In genomic region chr14:83287300-83287699, GRCh38 we compare ENCODE assay signal across 35 cellular contexts.
"Had no signal": no experiment of that assay in that cellular context is flagged by ENCODE, and none has a peak within 500 bp of the region (broad histone marks: within the 10 kb centered on the region; RNA-seq: fewer than 3 reads in every experiment).

No MANE protein-coding gene starts in this region.

- H3K9me3 ChIP-seq: adrenal gland had no signal

- H3K4me1 ChIP-seq: adrenal gland had no signal

- H3K4me3 Mint-ChIP-seq: activated B cell treated with CpG ODN at 0.5 μM for 24 hours; activated CD4-positive, alpha-beta memory T cell treated with anti-CD3 and anti-CD28 coated beads for 36 hours; activated CD4-positive, alpha-beta T cell treated with anti-CD3 and anti-CD28 coated beads, Interleukin-2, amount 10 ng/mL, durations not matched to agents 24 days and 14 days; activated CD8-positive, alpha-beta T cell treated with anti-CD3 and anti-CD28 coated beads for 36 hours; activated naive CD4-positive, alpha-beta T cell treated with anti-CD3 and anti-CD28 coated beads for 36 hours; activated naive CD8-positive, alpha-beta T cell treated with anti-CD3 and anti-CD28 coated beads for 36 hours; activated T-cell treated with anti-CD3 and anti-CD28 coated beads, Interleukin-2, amount 50 U/mL, for 4 hours; activated T-cell treated with anti-CD3 and anti-CD28 coated beads, Interleukin-2, amount 50 U/mL, for 72 hours; activated T-helper 1 cell treated with anti-CD3 and anti-CD28 coated beads, Interleukin-12 subunit alpha, Interleukin-12 subunit beta, Interleukin-2, Interleukin-4 antibody, amounts not matched to agents 30 ng/mL and 10 ng/mL and 1 ng/mL, durations not matched to agents 14 hours and 24 hours and 36 hours; activated T-helper 17 cell treated with anti-CD3 and anti-CD28 coated beads, Interleukin-2, amount 50 U/mL, for 72 hours; brain; central memory CD8-positive, alpha-beta T cell; T-helper 1 cell treated with Interleukin-12 subunit alpha and Interleukin-12 subunit beta and Interleukin-4 antibody, amounts not matched to agents 30 μg/mL and 1 μg/mL, for 36 hours; T-helper 2 cell treated with Interferon-gamma antibody and Interleukin-4, amounts not matched to agents 5 μg/mL and 100 μg/mL, for 36 hours had no signal

- H3K27ac Mint-ChIP-seq: activated B cell treated with CpG ODN at 0.5 μM for 24 hours; activated CD4-positive, alpha-beta memory T cell treated with anti-CD3 and anti-CD28 coated beads for 36 hours; activated CD4-positive, alpha-beta T cell treated with anti-CD3 and anti-CD28 coated beads, Interleukin-2, amount 10 ng/mL, durations not matched to agents 24 days and 14 days; activated CD8-positive, alpha-beta T cell treated with anti-CD3 and anti-CD28 coated beads for 36 hours; activated naive CD4-positive, alpha-beta T cell treated with anti-CD3 and anti-CD28 coated beads for 36 hours; activated naive CD4-positive, alpha-beta T cell treated with anti-CD3 and anti-CD28 coated beads, Interleukin-2, amount 50 U/mL, for 72 hours; activated naive CD8-positive, alpha-beta T cell treated with anti-CD3 and anti-CD28 coated beads for 36 hours; activated T-cell treated with anti-CD3 and anti-CD28 coated beads, Interleukin-2, amount 50 U/mL, for 72 hours; activated T-helper 1 cell treated with anti-CD3 and anti-CD28 coated beads, Interleukin-12 subunit alpha, Interleukin-12 subunit beta, Interleukin-2, Interleukin-4 antibody, amounts not matched to agents 30 ng/mL and 10 ng/mL and 1 ng/mL, durations not matched to agents 14 hours and 24 hours and 36 hours; activated T-helper 17 cell treated with anti-CD3 and anti-CD28 coated beads, Interleukin-2, amount 50 U/mL, for 72 hours; brain; T-helper 1 cell treated with Interleukin-12 subunit alpha and Interleukin-12 subunit beta and Interleukin-4 antibody, amounts not matched to agents 30 μg/mL and 1 μg/mL, for 36 hours; T-helper 2 cell treated with Interferon-gamma antibody and Interleukin-4, amounts not matched to agents 5 μg/mL and 100 μg/mL, for 36 hours had no signal

- H3K27me3 Mint-ChIP-seq: activated B cell treated with CpG ODN at 0.5 μM for 24 hours; activated CD4-positive, alpha-beta memory T cell treated with anti-CD3 and anti-CD28 coated beads for 36 hours; activated CD4-positive, alpha-beta T cell treated with anti-CD3 and anti-CD28 coated beads, Interleukin-2, amount 10 ng/mL, durations not matched to agents 24 days and 14 days; activated CD8-positive, alpha-beta T cell treated with anti-CD3 and anti-CD28 coated beads for 36 hours; activated naive CD8-positive, alpha-beta T cell treated with anti-CD3 and anti-CD28 coated beads for 36 hours; activated T-helper 17 cell treated with anti-CD3 and anti-CD28 coated beads, Interleukin-2, amount 50 U/mL, for 72 hours; central memory CD8-positive, alpha-beta T cell had no signal

- H3K9me3 Mint-ChIP-seq: activated CD4-positive, alpha-beta T cell treated with anti-CD3 and anti-CD28 coated beads, Interleukin-2, amount 10 ng/mL, durations not matched to agents 24 days and 14 days; brain had no signal

- H3K27me3 ChIP-seq: adrenal gland, cardiac muscle cell had no signal

- H3K4me3 ChIP-seq: adrenal gland, cardiac muscle cell had no signal

- H3K36me3 ChIP-seq: adrenal gland, cardiac muscle cell had no signal

- ATAC-seq: activated CD8-positive, alpha-beta T cell treated with anti-CD3 and anti-CD28 coated beads for 36 hours; activated naive CD4-positive, alpha-beta T cell treated with anti-CD3 and anti-CD28 coated beads, Interleukin-2, amount 50 U/mL, for 72 hours; activated T-cell treated with anti-CD3 and anti-CD28 coated beads, Interleukin-2, amount 50 U/mL, for 4 hours; activated T-cell treated with anti-CD3 and anti-CD28 coated beads, Interleukin-2, amount 50 U/mL, for 72 hours; activated T-helper 17 cell treated with anti-CD3 and anti-CD28 coated beads, Interleukin-2, amount 50 U/mL, for 72 hours had no signal

- H3K4me1 Mint-ChIP-seq: activated B cell treated with CpG ODN at 0.5 μM for 24 hours; activated CD4-positive, alpha-beta T cell treated with anti-CD3 and anti-CD28 coated beads, Interleukin-2, amount 10 ng/mL, durations not matched to agents 24 days and 14 days; activated naive CD8-positive, alpha-beta T cell treated with anti-CD3 and anti-CD28 coated beads for 36 hours; activated T-helper 17 cell treated with anti-CD3 and anti-CD28 coated beads, Interleukin-2, amount 50 U/mL, for 72 hours; central memory CD8-positive, alpha-beta T cell had no signal

- H3K27ac ChIP-seq: adrenal gland, cardiac muscle cell, VCaP had no signal

- H3K36me3 Mint-ChIP-seq: activated CD4-positive, alpha-beta memory T cell treated with anti-CD3 and anti-CD28 coated beads for 36 hours; activated naive CD8-positive, alpha-beta T cell treated with anti-CD3 and anti-CD28 coated beads for 36 hours; brain had no signal

- DNase-seq: activated B cell treated with CpG ODN at 0.5 μM for 24 hours; activated CD4-positive, alpha-beta memory T cell treated with anti-CD3 and anti-CD28 coated beads for 36 hours; activated CD4-positive, alpha-beta T cell treated with anti-CD3 and anti-CD28 coated beads for 4 hours; activated CD4-positive, alpha-beta T cell treated with anti-CD3 and anti-CD28 coated beads, Interleukin-2, amount 10 ng/mL, durations not matched to agents 24 days and 14 days; activated CD4-positive, alpha-beta T cell treated with anti-CD3 and anti-CD28 coated beads, Interleukin-2, amount 50 U/mL, for 1 hour; activated CD4-positive, alpha-beta T cell treated with anti-CD3 and anti-CD28 coated beads, Interleukin-2, amount 50 U/mL, for 4 hours; activated CD4-positive, CD25-positive, alpha-beta regulatory T cell treated with anti-CD3 and anti-CD28 coated beads, Interleukin-2, amount 50 U/mL, for 72 hours; activated CD8-positive, alpha-beta memory T cell treated with anti-CD3 and anti-CD28 coated beads, Interleukin-2, amount 50 U/mL, for 4 hours; activated CD8-positive, alpha-beta T cell treated with anti-CD3 and anti-CD28 coated beads for 36 hours; activated effector memory CD4-positive, alpha-beta T cell treated with anti-CD3 and anti-CD28 coated beads, Interleukin-2, amount 50 U/mL, for 16 hours; activated gamma-delta T cell treated with Interleukin-2 at 50 U/mL for 16 hours; activated naive CD4-positive, alpha-beta T cell; activated naive CD4-positive, alpha-beta T cell treated with anti-CD3 and anti-CD28 coated beads for 36 hours; activated naive CD4-positive, alpha-beta T cell treated with anti-CD3 and anti-CD28 coated beads, Interleukin-2, amount 50 U/mL, for 16 hours; activated naive CD8-positive, alpha-beta T cell treated with anti-CD3 and anti-CD28 coated beads for 36 hours; activated T-cell treated with anti-CD3 and anti-CD28 coated beads for 4 hours; activated T-cell treated with anti-CD3 and anti-CD28 coated beads, Interleukin-2, amount 50 U/mL, for 1 hour; activated T-cell treated with anti-CD3 and anti-CD28 coated beads, Interleukin-2, amount 50 U/mL, for 4 hours; activated T-cell treated with anti-CD3 and anti-CD28 coated beads, Interleukin-2, amount 50 U/mL, for 72 hours; amniotic stem cell; aorta; caudate nucleus; cerebellar nuclear complex; T-helper 2 cell; T-helper 9 cell had no signal
